22 cellular contexts compared by ENCODE assay signal in the genomic region with DNA sequence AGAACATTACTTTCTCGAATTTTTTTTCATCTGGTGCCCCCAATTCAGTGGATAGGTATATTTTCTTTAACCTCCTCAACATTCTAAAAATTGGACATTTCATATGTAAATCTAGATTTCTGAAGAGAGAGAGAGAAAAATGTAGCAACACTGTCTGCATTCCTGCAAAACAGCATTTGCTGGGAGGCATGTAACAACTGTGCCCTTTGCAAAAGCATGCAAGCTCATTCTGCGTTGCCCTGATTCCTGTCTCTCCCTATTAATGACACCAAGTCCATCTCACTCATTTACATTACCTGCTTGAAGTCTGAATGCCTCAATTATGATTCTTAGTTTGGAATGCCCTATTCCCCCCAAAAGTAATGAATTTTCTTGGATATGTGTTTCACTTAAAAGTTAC.
DNase-seq lines count a peak whose midpoint lies in the region; ATAC-seq, FAIRE-seq and TF ChIP-seq lines count a peak whose summit lies in the region.
"Had no signal": no experiment of that assay in that cellular context is flagged by ENCODE, and none has a peak within 500 bp of the region (broad histone marks: within the 10 kb centered on the region; RNA-seq: fewer than 3 reads in every experiment).

No MANE protein-coding gene starts in this region.

- H3K27me3 ChIP-seq in keratinocyte (ENCODE audit: control insufficient read depth, extremely low read depth, insufficient read depth, low read length) = no peaks in the 10 kb centered on the region
- H3K27me3 ChIP-seq: BE2C, BLaER1 had no signal

- H3K9me1 ChIP-seq in keratinocyte (ENCODE audit: control insufficient read depth, extremely low read depth, insufficient read depth, low read length) = no peaks in the 10 kb centered on the region

- H4K20me1 ChIP-seq in keratinocyte (ENCODE audit: control insufficient read depth, extremely low read depth, insufficient read depth, low read length) = no peaks in the 10 kb centered on the region
- H4K20me1 ChIP-seq: BLaER1 had no signal

- no peak overlapping the region for H3K27ac ChIP-seq in keratinocyte (ENCODE audit: control insufficient read depth, insufficient read depth, low read length)
- H3K27ac ChIP-seq: BLaER1 had no signal

- no peak for FAIRE-seq in keratinocyte (lab: Jason Lieb, UNC)
- FAIRE-seq: A204.1, D721Med, G401.6, GM12891, GM19239 had no signal

- no peak overlapping the region for H2AFZ ChIP-seq in keratinocyte (ENCODE audit: control insufficient read depth, low read length)

- no peaks in the 10 kb centered on the region for H3K9me3 ChIP-seq in keratinocyte (ENCODE audit: control insufficient read depth, low read depth, low read length)
- H3K9me3 ChIP-seq: BE2C, BLaER1, Caco-2 had no signal

- DNase-seq in keratinocyte (ENCODE audit: low read depth, low spot score) (no peak), NCI-H2107 (lab: John Stamatoyannopoulos, UW) (no peak), COR-L47 (lab: John Stamatoyannopoulos, UW) (no peak), NCI-H1105 treated with DMSO at 0.1 percent for 48 hours (lab: John Stamatoyannopoulos, UW) (no peak)
- DNase-seq: 8988T; ACHN; BE2C; C1 segment of cervical spinal cord; Caco-2; Calu3; CD4-positive, alpha-beta memory T cell; CD4-positive, CD25-positive, alpha-beta regulatory T cell; CD8-positive, alpha-beta memory T cell; DMS79 treated with DMSO at 0.1 percent for 48 hours; GF-D8 had no signal

- no peak overlapping the region for H3K4me3 ChIP-seq in keratinocyte (ENCODE audit: control insufficient read depth in 2 of 3, extremely low read depth in 1 of 3, insufficient read depth in 2 of 3, low read depth in 1 of 3, low read length in 3 of 3)
- H3K4me3 ChIP-seq: BLaER1 had no signal

- peaks cover 5% of the 10 kb centered on the region for H3K4me1 ChIP-seq in keratinocyte (ENCODE audit: control insufficient read depth, extremely low read depth, insufficient read depth, low read length)
- H3K4me1 ChIP-seq: BLaER1, Caco-2 had no signal

- H3K4me2 ChIP-seq in keratinocyte (ENCODE audit: control insufficient read depth, extremely low read depth, insufficient read depth, low read depth, low read length) = peak overlapping the region; percentile 56
- H3K4me2 ChIP-seq: BLaER1 had no signal

- H3K9ac ChIP-seq in keratinocyte (ENCODE audit: control insufficient read depth, extremely low read depth, insufficient read depth, low read length) = no peak overlapping the region
- H3K9ac ChIP-seq: BLaER1 had no signal

- peak; percentile 60 for ATAC-seq in esophagus mucosa

- H3K79me2 ChIP-seq in keratinocyte (ENCODE audit: control insufficient read depth, insufficient read depth, low read length) = no peaks in the 10 kb centered on the region

- TF ChIP-seq CTCF in keratinocyte (optimal IDR thresholded peaks at IDR 0.05 in 1 of 3, IDR thresholded peaks at IDR 0.05 in 1 of 3, conservative IDR thresholded peaks at IDR 0.05 in 1 of 3; ENCODE audit: extremely low read depth in 1 of 3, insufficient read depth in 2 of 3, low read length in 3 of 3) = no peak

- dilution Hi-C loops in keratinocyte (cut with MboI; ENCODE audit: extremely low pct_ligation_motif_present, low sequenced_read_pairs) = no loop called here

- H3K36me3 ChIP-seq in keratinocyte (ENCODE audit: control insufficient read depth in 2 of 2, extremely low read depth in 1 of 2, insufficient read depth in 2 of 2, low read length in 2 of 2) = no peaks in the 10 kb centered on the region
- H3K36me3 ChIP-seq: BE2C, BLaER1 had no signal
